1 cellular context compared by ENCODE assay signal in the genomic region with DNA sequence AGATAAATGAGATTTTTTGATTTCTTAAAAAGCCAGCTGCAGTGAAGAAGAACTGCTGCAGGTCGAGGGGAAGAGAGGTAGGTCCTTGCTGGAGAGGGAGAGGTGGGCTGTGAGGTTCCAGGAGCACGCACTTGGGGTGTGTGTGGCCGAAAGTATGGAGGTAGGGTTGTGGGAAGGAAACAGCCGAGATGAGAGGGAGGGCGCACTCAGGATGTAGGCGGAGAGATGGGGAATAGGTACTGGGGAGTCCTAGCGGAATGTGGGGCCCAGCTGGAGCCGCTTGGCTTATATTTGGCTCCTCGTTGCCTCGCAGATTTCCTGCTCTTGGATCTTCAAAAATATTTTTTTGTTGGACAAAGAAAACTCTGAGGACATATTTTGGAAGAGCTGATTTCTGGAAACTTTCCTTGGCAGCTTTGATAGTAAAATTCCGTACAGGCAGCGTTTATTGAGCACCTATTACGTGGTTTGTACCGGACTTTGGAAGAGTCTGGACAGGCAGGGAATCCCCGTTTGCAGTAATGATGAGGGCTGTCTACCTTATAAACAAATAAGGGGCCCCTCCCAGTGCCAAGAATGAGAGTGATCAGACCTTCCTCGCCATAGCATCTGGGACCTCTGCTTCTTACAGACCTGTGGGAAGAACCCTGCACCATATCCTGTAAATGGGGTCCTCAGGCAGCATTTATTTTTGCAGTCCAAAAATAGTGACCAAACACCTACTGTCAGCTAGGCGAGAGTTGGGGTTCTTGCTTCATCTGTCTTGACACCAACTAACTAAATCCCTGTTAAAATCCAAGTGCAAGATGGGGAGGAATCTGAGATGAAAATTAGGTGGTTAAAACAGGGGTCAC.
TF ChIP-seq lines count a peak whose summit lies in the region.

No MANE protein-coding gene starts in this region.

TF ChIP-seq in GM12878, 131 proteins besides CTCF, POLR2A, EP300 and RAD21:
- TF ChIP-seq HDGF (IDR thresholded peaks at IDR 0.05): 0 out of 2 replicates have a peak, but pooled peaks have one; percentile 16
- TF ChIP-seq, protein P1, sequence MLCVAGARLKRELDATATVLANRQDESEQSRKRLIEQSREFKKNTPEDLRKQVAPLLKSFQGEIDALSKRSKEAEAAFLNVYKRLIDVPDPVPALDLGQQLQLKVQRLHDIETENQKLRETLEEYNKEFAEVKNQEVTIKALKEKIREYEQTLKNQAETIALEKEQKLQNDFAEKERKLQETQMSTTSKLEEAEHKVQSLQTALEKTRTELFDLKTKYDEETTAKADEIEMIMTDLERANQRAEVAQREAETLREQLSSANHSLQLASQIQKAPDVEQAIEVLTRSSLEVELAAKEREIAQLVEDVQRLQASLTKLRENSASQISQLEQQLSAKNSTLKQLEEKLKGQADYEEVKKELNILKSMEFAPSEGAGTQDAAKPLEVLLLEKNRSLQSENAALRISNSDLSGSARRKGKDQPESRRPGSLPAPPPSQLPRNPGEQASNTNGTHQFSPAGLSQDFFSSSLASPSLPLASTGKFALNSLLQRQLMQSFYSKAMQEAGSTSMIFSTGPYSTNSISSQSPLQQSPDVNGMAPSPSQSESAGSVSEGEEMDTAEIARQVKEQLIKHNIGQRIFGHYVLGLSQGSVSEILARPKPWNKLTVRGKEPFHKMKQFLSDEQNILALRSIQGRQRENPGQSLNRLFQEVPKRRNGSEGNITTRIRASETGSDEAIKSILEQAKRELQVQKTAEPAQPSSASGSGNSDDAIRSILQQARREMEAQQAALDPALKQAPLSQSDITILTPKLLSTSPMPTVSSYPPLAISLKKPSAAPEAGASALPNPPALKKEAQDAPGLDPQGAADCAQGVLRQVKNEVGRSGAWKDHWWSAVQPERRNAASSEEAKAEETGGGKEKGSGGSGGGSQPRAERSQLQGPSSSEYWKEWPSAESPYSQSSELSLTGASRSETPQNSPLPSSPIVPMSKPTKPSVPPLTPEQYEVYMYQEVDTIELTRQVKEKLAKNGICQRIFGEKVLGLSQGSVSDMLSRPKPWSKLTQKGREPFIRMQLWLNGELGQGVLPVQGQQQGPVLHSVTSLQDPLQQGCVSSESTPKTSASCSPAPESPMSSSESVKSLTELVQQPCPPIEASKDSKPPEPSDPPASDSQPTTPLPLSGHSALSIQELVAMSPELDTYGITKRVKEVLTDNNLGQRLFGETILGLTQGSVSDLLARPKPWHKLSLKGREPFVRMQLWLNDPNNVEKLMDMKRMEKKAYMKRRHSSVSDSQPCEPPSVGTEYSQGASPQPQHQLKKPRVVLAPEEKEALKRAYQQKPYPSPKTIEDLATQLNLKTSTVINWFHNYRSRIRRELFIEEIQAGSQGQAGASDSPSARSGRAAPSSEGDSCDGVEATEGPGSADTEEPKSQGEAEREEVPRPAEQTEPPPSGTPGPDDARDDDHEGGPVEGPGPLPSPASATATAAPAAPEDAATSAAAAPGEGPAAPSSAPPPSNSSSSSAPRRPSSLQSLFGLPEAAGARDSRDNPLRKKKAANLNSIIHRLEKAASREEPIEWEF (IDR thresholded peaks at IDR 0.05; ENCODE audit: insufficient replicate concordance, low read depth, low read length): no peak
- no peak for TF ChIP-seq MEF2A (IDR thresholded peaks at IDR 0.05; ENCODE audit: insufficient read depth, low read depth, low read length)
- no peak for TF ChIP-seq ZBED1 (IDR thresholded peaks at IDR 0.05; ENCODE audit: borderline replicate concordance)
- no peak for TF ChIP-seq SUPT20H (IDR thresholded peaks at IDR 0.05; ENCODE audit: borderline replicate concordance, control insufficient read depth, low read depth, low read length)
- TF ChIP-seq FOS (IDR thresholded peaks at IDR 0.05; ENCODE audit: borderline replicate concordance, extremely low read depth, insufficient read length): no peak
- no peak for TF ChIP-seq BHLHE40 (IDR thresholded peaks at IDR 0.05; ENCODE audit: borderline replicate concordance in 1 of 2, low read depth in 2 of 2, low read length in 1 of 2)
- no peak for TF ChIP-seq STAT3 (IDR thresholded peaks at IDR 0.05; ENCODE audit: low read depth, low read length)
- no peak for TF ChIP-seq SMAD1 (IDR thresholded peaks at IDR 0.05; ENCODE audit: low read depth, partially characterized antibody)
- TF ChIP-seq IKZF2 (IDR thresholded peaks at IDR 0.05): peak in 1 of 2 experiments; percentile 20; a peak in 2 of 4 replicates
- no peak for TF ChIP-seq IRF4 (IDR thresholded peaks at IDR 0.05; ENCODE audit: low read depth, low read length)
